9 cellular contexts compared by ENCODE assay signal in the genomic region with DNA sequence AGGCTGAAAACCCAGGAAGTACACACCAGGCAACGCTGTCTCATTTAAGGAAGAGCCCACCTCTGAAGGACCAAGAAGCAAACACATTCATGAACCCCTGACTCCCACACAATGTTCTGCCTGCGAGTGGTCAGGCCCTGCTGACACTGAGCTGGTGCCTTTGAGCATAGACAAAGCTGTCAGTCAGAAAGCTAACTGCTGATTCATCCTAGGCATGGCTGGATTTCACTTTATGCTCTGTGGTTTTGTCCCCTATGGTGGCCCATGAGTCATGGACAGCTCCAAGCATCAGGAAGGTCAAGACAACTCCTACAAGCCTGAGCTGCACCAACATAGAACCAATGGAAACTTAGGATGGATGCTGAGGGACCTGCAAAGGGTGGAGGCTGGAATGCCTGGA.
A peak's percentile ranks its signal among the peaks of the same experiment; 100 is the strongest.
DNase-seq lines count a peak whose midpoint lies in the region; ATAC-seq and TF ChIP-seq lines count a peak whose summit lies in the region.
"Had no signal": no experiment of that assay in that cellular context is flagged by ENCODE, and none has a peak within 500 bp of the region (broad histone marks: within the 10 kb centered on the region; RNA-seq: fewer than 3 reads in every experiment).

No MANE protein-coding gene starts in this region.

- ATAC-seq in HG02588 (IDR thresholded peaks at IDR 0.05; ENCODE audit: unreplicated experiment) (peak; percentile 80), Right ventricle myocardium superior (ENCODE audit: poor library complexity) (no peak)

- no peaks in the 10 kb centered on the region for H3K9me3 ChIP-seq in spleen

- H3K4me3 ChIP-seq in spleen, result no peak overlapping the region

- peaks cover 0 to 95% (median 38%) of the 10 kb centered on the region in 6 donors for H3K36me3 ChIP-seq in spleen

- TF ChIP-seq CTCF in spleen (IDR thresholded peaks at IDR 0.05 in 8 of 11, conservative IDR thresholded peaks at IDR 0.05 in 3 of 11), result no peak

- no peak overlapping the region for H3K27ac ChIP-seq in spleen
- H3K27ac ChIP-seq: RWPE1 had no signal

- intact Hi-C loops in spleen (cut with DNase I; ENCODE audit: low total_unique reads) (no loop called here), Right ventricle myocardium superior (cut with DNase I) (no loop called here)

- DNase-seq in COLO829 (ENCODE audit: low spot score) (peak; percentile 91), SW480 (ENCODE audit: low spot score) (peak; percentile 96), iris pigment epithelial cell (ENCODE audit: low read depth) (peak; percentile 79), ureter (ENCODE audit: low spot score) (no peak), spleen (no peak), Right ventricle myocardium superior (no peak)
- no peak for DNase-seq in effector CD8-positive, alpha-beta T cell (lab: John Stamatoyannopoulos, UW)

- WGBS in spleen, 5 donors, result 75 to 100% (median 92%) methylated on average over 1 to 2 of the region's 2 CpGs

- no peak for TF ChIP-seq POLR2A in spleen (IDR thresholded peaks at IDR 0.05)

- H3K4me1 ChIP-seq in spleen, result no peaks in the 10 kb centered on the region

- no peaks in the 10 kb centered on the region for H3K27me3 ChIP-seq in spleen (replicated peaks in 1 of 7)

Comparison
In these comparisons a context has a peak if more than half of its experiments do, and no peak if none do; other contexts are left out.
1. DNase-seq: peak in COLO829 (single experiment), SW480 (single experiment) and iris pigment epithelial cell (single experiment); none in ureter (single experiment), spleen (single experiment), Right ventricle myocardium superior (single experiment) and effector CD8-positive, alpha-beta T cell (single experiment).